Comparison of ENCODE assay signal across 8 cellular contexts in genomic region chr16:52696126-52696525, GRCh38.
"Had no signal": no experiment of that assay in that cellular context is flagged by ENCODE, and none has a peak within 500 bp of the region (broad histone marks: within the 10 kb centered on the region; RNA-seq: fewer than 3 reads in every experiment).

No MANE protein-coding gene starts in this region.

- H3K4me3 ChIP-seq: GM23338, HAP-1 had no signal

- H3K27ac ChIP-seq: KMS-11 had no signal

- H3K27ac Mint-ChIP-seq: GM23338, HFFc6, IgD-negative memory B cell had no signal

- FAIRE-seq: HTR-8/SVneo had no signal

- H3K4me2 ChIP-seq: GM23338, KMS-11 had no signal

- H2AFZ ChIP-seq: GM23338 had no signal

- H3K9ac ChIP-seq: KMS-11 had no signal

- H3K4me3 Mint-ChIP-seq: GM23338, HFFc6, IgD-negative memory B cell had no signal

- DNase-seq: H7, HFFc6, KBM-7 had no signal

- H3K4me1 Mint-ChIP-seq: GM23338, IgD-negative memory B cell had no signal

- H3K36me3 ChIP-seq: HAP-1 had no signal
